Comparison of ENCODE assay signal across 11 cellular contexts in the genomic region with DNA sequence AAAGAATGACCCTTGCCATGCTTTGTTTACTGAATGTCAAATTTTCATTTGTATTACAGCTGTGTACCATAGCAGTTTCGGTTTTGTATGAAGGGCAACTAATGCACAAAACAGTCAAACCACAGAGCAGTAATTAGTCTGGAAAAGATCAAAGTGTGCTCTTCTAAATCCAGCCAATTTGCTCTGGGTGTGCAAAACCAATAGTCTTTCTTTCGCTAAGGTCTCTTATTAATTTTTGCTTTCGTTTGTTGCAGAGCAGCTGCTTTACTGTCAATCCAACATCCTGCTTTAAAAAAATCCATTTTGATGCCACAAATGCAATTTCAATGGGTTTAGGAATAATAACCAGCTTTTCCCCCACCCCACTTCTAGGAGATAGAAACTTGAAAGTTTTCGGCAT.
A peak's percentile ranks its signal among the peaks of the same experiment; 100 is the strongest.
DNase-seq lines count a peak whose midpoint lies in the region; ATAC-seq lines count a peak whose summit lies in the region.
"Had no signal": no experiment of that assay in that cellular context is flagged by ENCODE, and none has a peak within 500 bp of the region (broad histone marks: within the 10 kb centered on the region; RNA-seq: fewer than 3 reads in every experiment).

No MANE protein-coding gene starts in this region.

- H3K4me3 Mint-ChIP-seq in activated CD8-positive, alpha-beta memory T cell treated with anti-CD3 and anti-CD28 coated beads, Interleukin-2, amount 10 ng/mL, durations not matched to agents 7 days and 5 days, result peak overlapping the region; percentile 45

- no peak for DNase-seq in activated CD8-positive, alpha-beta memory T cell treated with anti-CD3 and anti-CD28 coated beads, Interleukin-2, amount 10 ng/mL, durations not matched to agents 7 days and 5 days
- no peak for DNase-seq in activated CD8-positive, alpha-beta memory T cell treated with anti-CD3 and anti-CD28 coated beads, Interleukin-2, amount 50 U/mL, for 48 hours
- DNase-seq in OCI-M1 (lab: John Stamatoyannopoulos, UW), result peak; percentile 12
- DNase-seq in superior temporal gyrus (ENCODE audit: extremely low spot score), result peak; percentile 69
- no peak for DNase-seq in NCI-H2171 (lab: John Stamatoyannopoulos, UW)
- DNase-seq in EL, result no peak
- no peak for DNase-seq in NCI-H1694 (lab: John Stamatoyannopoulos, UW)
- DNase-seq: C1 segment of cervical spinal cord, colonic mucosa, nucleus accumbens had no signal

- no peaks in the 10 kb centered on the region for H3K9me3 Mint-ChIP-seq in activated CD8-positive, alpha-beta memory T cell treated with anti-CD3 and anti-CD28 coated beads, Interleukin-2, amount 10 ng/mL, durations not matched to agents 7 days and 5 days (ENCODE audit: low read depth)

- CTCF ChIA-PET in activated CD8-positive, alpha-beta memory T cell treated with anti-CD3 and anti-CD28 coated beads, Interleukin-2, amount 10 ng/mL, durations not matched to agents 7 days and 5 days (lab: Charles Lee), result interaction anchor here (0.7 to 1.3 kb wide), 2 partner anchors 12 to 57 kb away, joined by 3 read pairs; no protein-coding TSS in a partner anchor

- ATAC-seq in activated CD8-positive, alpha-beta memory T cell treated with anti-CD3 and anti-CD28 coated beads, Interleukin-2, amount 10 ng/mL, durations not matched to agents 7 days and 5 days, result peak; percentile 58
- peak; percentile 88 for ATAC-seq in HG02678 (IDR thresholded peaks at IDR 0.05; ENCODE audit: unreplicated experiment)

- peak overlapping the region; percentile 32 for H3K27ac Mint-ChIP-seq in activated CD8-positive, alpha-beta memory T cell treated with anti-CD3 and anti-CD28 coated beads, Interleukin-2, amount 10 ng/mL, durations not matched to agents 7 days and 5 days

- peaks cover 15% of the 10 kb centered on the region for H3K27me3 Mint-ChIP-seq in activated CD8-positive, alpha-beta memory T cell treated with anti-CD3 and anti-CD28 coated beads, Interleukin-2, amount 10 ng/mL, durations not matched to agents 7 days and 5 days

- H3K36me3 Mint-ChIP-seq in activated CD8-positive, alpha-beta memory T cell treated with anti-CD3 and anti-CD28 coated beads, Interleukin-2, amount 10 ng/mL, durations not matched to agents 7 days and 5 days, result peaks cover 2% of the 10 kb centered on the region

- H3K4me1 Mint-ChIP-seq in activated CD8-positive, alpha-beta memory T cell treated with anti-CD3 and anti-CD28 coated beads, Interleukin-2, amount 10 ng/mL, durations not matched to agents 7 days and 5 days, result peaks cover 14% of the 10 kb centered on the region

Comparison
In these comparisons a context has a peak if more than half of its experiments do, and no peak if none do; other contexts are left out.
1. DNase-seq: peak in OCI-M1 (single experiment) and superior temporal gyrus (single experiment); none in activated CD8-positive, alpha-beta memory T cell treated with anti-CD3 and anti-CD28 coated beads, Interleukin-2, amount 10 ng/mL, durations not matched to agents 7 days and 5 days (single experiment), activated CD8-positive, alpha-beta memory T cell treated with anti-CD3 and anti-CD28 coated beads, Interleukin-2, amount 50 U/mL, for 48 hours (single experiment), NCI-H2171 (single experiment), EL (single experiment) and NCI-H1694 (single experiment).